In the genomic region with DNA sequence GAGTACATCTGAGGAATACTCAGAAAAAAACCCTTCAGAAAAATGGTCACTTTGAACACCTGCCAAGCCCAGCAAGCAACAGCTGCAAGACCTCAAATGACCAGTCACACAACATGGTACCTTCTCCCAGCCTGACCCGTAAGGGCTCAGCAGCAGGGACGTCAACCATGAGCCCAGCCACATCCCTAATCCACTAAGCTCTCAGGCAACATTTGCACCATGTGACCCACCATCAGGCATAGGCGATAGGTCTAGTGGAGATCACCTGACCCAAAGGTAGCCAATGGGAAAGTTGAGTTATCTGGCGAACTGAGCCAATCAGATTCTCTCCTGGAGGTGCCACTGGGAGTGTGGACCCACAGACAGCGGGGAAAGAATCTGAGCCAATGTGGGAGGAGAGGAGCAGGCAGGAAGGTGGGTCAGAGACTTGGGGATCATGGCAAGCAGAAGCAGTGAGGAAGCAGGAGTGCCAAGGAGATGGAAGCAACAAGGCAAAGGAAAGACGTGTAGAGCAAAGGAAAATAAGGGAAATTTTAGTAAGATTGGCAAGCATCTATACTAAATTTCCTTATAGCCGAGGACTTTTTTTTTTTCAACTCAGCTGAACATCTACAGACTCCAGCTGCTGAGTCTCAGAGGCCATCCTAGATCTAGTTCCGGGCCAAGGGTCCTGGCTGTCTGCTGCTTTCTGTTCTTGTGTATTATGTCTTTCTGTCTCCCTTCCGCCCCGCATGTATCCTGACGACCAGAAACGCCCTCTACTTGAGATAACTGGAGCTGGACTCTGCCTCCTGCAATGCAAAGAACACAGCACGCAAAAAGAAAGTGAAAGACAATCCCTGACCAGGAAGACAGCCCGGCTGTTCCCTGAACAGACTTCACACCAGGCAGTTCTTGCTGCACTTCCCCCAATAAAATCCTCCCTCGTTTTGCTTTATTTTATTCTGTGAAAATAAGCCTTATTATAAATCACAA, we compare ENCODE assay signal across 9 cellular contexts. TPM values are rescaled to one million over a fixed set of nuclear protein-coding genes. Genes with fewer than 3 reads are reported as not detected.
A peak's percentile ranks its signal among the peaks of the same experiment; 100 is the strongest.
DNase-seq lines count a peak whose midpoint lies in the region; ATAC-seq, FAIRE-seq and TF ChIP-seq lines count a peak whose summit lies in the region.
"Had no signal": no experiment of that assay in that cellular context is flagged by ENCODE, and none has a peak within 500 bp of the region (broad histone marks: within the 10 kb centered on the region; RNA-seq: fewer than 3 reads in every experiment).

No MANE protein-coding gene starts in this region.

- CTCF ChIA-PET in Caco-2 (lab: Charles Lee), result interaction anchor here (1.2 kb wide), 1 partner anchor 95 kb away, joined by 3 read pairs; no protein-coding TSS in a partner anchor

- H3K36me3 Mint-ChIP-seq in Caco-2 (ENCODE audit: insufficient read depth, unreplicated experiment) (peaks cover 40% of the 10 kb centered on the region), GM23338 (ENCODE audit: low read depth) (peaks cover 43% of the 10 kb centered on the region), nephron (ENCODE audit: low read depth) (no peaks in the 10 kb centered on the region)

- peaks cover 11% of the 10 kb centered on the region for H3K79me2 ChIP-seq in GM23338 (replicated peaks; ENCODE audit: insufficient read depth)

- H3K4me1 Mint-ChIP-seq in Caco-2 (ENCODE audit: low read depth, unreplicated experiment) (peaks cover 41% of the 10 kb centered on the region), GM23338 (no peaks in the 10 kb centered on the region), nephron (peaks cover 18% of the 10 kb centered on the region)

- H3K9me3 ChIP-seq in Caco-2, result no peaks in the 10 kb centered on the region

- H3K9me3 Mint-ChIP-seq in Caco-2 (ENCODE audit: unreplicated experiment) (peaks cover 35% of the 10 kb centered on the region), GM23338 (peaks cover 15% of the 10 kb centered on the region), nephron (peaks cover 8% of the 10 kb centered on the region)

- H3K27ac Mint-ChIP-seq in Caco-2 (ENCODE audit: unreplicated experiment) (peak overlapping the region; percentile 92), GM23338 (peak overlapping the region; percentile 43; the same call in 1 of the 2 replicates), nephron (peak overlapping the region; percentile 79 to 97 (median 95))

- intact Hi-C loops in Caco-2 (cut with micrococcal nuclease; ENCODE audit: unreplicated experiment), result loop anchor here (1.0 kb wide), 1 partner anchor 95 kb away; no protein-coding TSS in a partner anchor

- H3K27ac ChIP-seq in GM23338 (ENCODE audit: low read depth), result 0 out of 2 replicates have a peak overlapping the region, but pooled peaks have one; percentile 57
- H3K27ac ChIP-seq: SK-N-MC had no signal

- H4K20me1 ChIP-seq in GM23338 (replicated peaks; ENCODE audit: insufficient read depth), result 0 out of 2 replicates have a peak, but pooled peaks cover 2% of the 10 kb centered on the region

- peak overlapping the region; percentile 22 for H3K4me3 ChIP-seq in Caco-2 (ENCODE audit: low read depth, low read length)
- H3K4me3 ChIP-seq in GM23338, result no peak overlapping the region
- no peak overlapping the region for H3K4me3 ChIP-seq in epithelial cell of esophagus (ENCODE audit: low read length)
- H3K4me3 ChIP-seq: SK-N-MC had no signal

- H3K4me1 ChIP-seq in Caco-2 (peaks cover 23% of the 10 kb centered on the region), GM23338 (ENCODE audit: insufficient read depth) (no peaks in the 10 kb centered on the region)

- no peak for ATAC-seq in GM23338
- no peak for ATAC-seq in HG03095 (IDR thresholded peaks at IDR 0.05; ENCODE audit: unreplicated experiment)
- no peak for ATAC-seq in GM19328 (IDR thresholded peaks at IDR 0.05; ENCODE audit: unreplicated experiment)

- TSS peak; percentile 95 for BruUV-seq in Caco-2 (replicated peaks; lab: Mats Ljungman, UMichigan)

- H3K27me3 Mint-ChIP-seq in Caco-2 (ENCODE audit: insufficient read depth, unreplicated experiment) (no peaks in the 10 kb centered on the region), GM23338 (ENCODE audit: insufficient read depth, low read depth, poor library complexity) (peaks cover 3% of the 10 kb centered on the region), nephron (ENCODE audit: low read depth) (no peaks in the 10 kb centered on the region)

- H2AFZ ChIP-seq in GM23338, result no peak overlapping the region

- FAIRE-seq in D721Med (lab: Jason Lieb, UNC), result no peak

- POLR2A ChIA-PET in Caco-2 (lab: Charles Lee), result interaction anchor here (0.7 to 1.1 kb wide), 2 partner anchors 10 to 53 kb away, joined by 3 to 4 read pairs; no protein-coding TSS in a partner anchor

- H3K9me2 ChIP-seq in GM23338 (ENCODE audit: insufficient read depth), result no peaks in the 10 kb centered on the region

- in situ Hi-C loops in SK-MEL-5 (cut with HindIII; ENCODE audit: low pct_unique_long_range_greater_than_20kb, low sequenced_read_pairs), result no loop called here

- peaks cover 5% of the 10 kb centered on the region; the same call in 1 of the 2 replicates for H3F3A ChIP-seq in GM23338 (replicated peaks; ENCODE audit: low read depth)

- H3K36me3 ChIP-seq in Caco-2 (ENCODE audit: control insufficient read depth, insufficient read depth, low read length) (no peaks in the 10 kb centered on the region; the same call in 1 of the 2 replicates), GM23338 (ENCODE audit: insufficient read depth) (peaks cover 19% of the 10 kb centered on the region)

- TF ChIP-seq CTCF in Caco-2 (IDR thresholded peaks at IDR 0.05; ENCODE audit: insufficient read depth in 1 of 2, low read depth in 1 of 2, low read length in 1 of 2, severe bottlenecking in 1 of 2, unreplicated experiment in 1 of 2) (peak in 1 of 2 experiments; percentile 29), GM23338 (conservative IDR thresholded peaks at IDR 0.05; ENCODE audit: low read depth in 2 of 2) (no peak), epithelial cell of esophagus (IDR thresholded peaks at IDR 0.05; ENCODE audit: insufficient read depth, low read depth, low read length, missing control alignments) (peak; percentile 16), nephron (IDR thresholded peaks at IDR 0.05; ENCODE audit: unreplicated experiment in 3 of 3) (no peak), D721Med (IDR thresholded peaks at IDR 0.05; ENCODE audit: insufficient read depth, missing control alignments) (no peak)

- peak overlapping the region; percentile 79 for H3K4me3 Mint-ChIP-seq in Caco-2 (ENCODE audit: unreplicated experiment)
- H3K4me3 Mint-ChIP-seq in GM23338, result no peak overlapping the region
- peak overlapping the region in 2 of 3 experiments; percentile 62 to 63 for H3K4me3 Mint-ChIP-seq in nephron

- no peak overlapping the region for H3K4me2 ChIP-seq in GM23338

- DNase-seq in Caco-2 (peak; percentile 77 to 87), GM23338 (ENCODE audit: low spot score) (no peak), SK-MEL-5 (ENCODE audit: low read depth, low spot score) (peak; percentile 45), epithelial cell of esophagus (ENCODE audit: low read depth) (no peak), D721Med (ENCODE audit: insufficient read length, low spot score) (no peak)

- H3K27me3 ChIP-seq in Caco-2 (replicated peaks; ENCODE audit: control insufficient read depth, insufficient read depth, low read length), result no peaks in the 10 kb centered on the region
- H3K27me3 ChIP-seq in GM23338 (ENCODE audit: insufficient read depth), result no peaks in the 10 kb centered on the region

TF ChIP-seq in GM23338, 12 proteins besides CTCF, POLR2A, EP300 and RAD21 (continues in another document):
- TF ChIP-seq STAT1 (IDR thresholded peaks at IDR 0.05; ENCODE audit: unreplicated experiment) (no peak), REST (IDR thresholded peaks at IDR 0.05; ENCODE audit: unreplicated experiment) (no peak)

RNA-seq across cellular contexts. Expression of gene PLAAT2, which starts 11.0 kb away (rescaled TPM):
- total RNA-seq in Caco-2 (2022), result 1.2 TPM in 1 of 2 replicates, not detected in the other
- total RNA-seq in GM23338 (2014; rRNA removed; shearing (Covaris generic)), result 0.66 TPM in 1 of 2 replicates, not detected in the other
- 0.42 and 0.78 TPM in 2 replicates for polyA plus RNA-seq in GM23338 (2016; fragmentation: Nextera tagmentation; extraction: Ambion mirVana)
- total RNA-seq in SK-MEL-5 (2014; rRNA removed; shearing (Covaris generic)), result not detected in 2 replicates
- polyA plus RNA-seq in SK-MEL-5 (2015; cell fraction: cytosol; rRNA removed), result not detected in 2 replicates
- polyA plus RNA-seq in SK-MEL-5 (2015; cell fraction: nucleus; rRNA removed), result 0.75 TPM in 1 of 2 replicates, not detected in the other

RNA-seq across cellular contexts. Expression of gene PLAAT4, which starts 37.6 kb away (rescaled TPM):
- 1.2 TPM in 2 replicates for total RNA-seq in Caco-2 (2022)
- total RNA-seq in GM23338 (2014; rRNA removed; shearing (Covaris generic)), result 0.69 and 3.3 TPM in 2 replicates
- 4.6 and 5.0 TPM in 2 replicates for polyA plus RNA-seq in GM23338 (2016; fragmentation: Nextera tagmentation; extraction: Ambion mirVana)
- not detected in 2 replicates for total RNA-seq in SK-MEL-5 (2014; rRNA removed; shearing (Covaris generic))
- polyA plus RNA-seq in SK-MEL-5 (2015; cell fraction: cytosol; rRNA removed), result 0.55 and 3.0 TPM in 2 replicates
- not detected in 2 replicates for polyA plus RNA-seq in SK-MEL-5 (2015; cell fraction: nucleus; rRNA removed)

RNA-seq across cellular contexts. Expression of gene PLAAT3, which starts 40.1 kb away (rescaled TPM):
- total RNA-seq in Caco-2 (2022), result 50.9 and 57.9 TPM in 2 replicates
- total RNA-seq in GM23338 (2014; rRNA removed; shearing (Covaris generic)), result 61.1 and 63.2 TPM in 2 replicates
- polyA plus RNA-seq in GM23338 (2016; fragmentation: Nextera tagmentation; extraction: Ambion mirVana), result 239 and 262 TPM in 2 replicates
- 3.5 and 4.6 TPM in 2 replicates for total RNA-seq in SK-MEL-5 (2014; rRNA removed; shearing (Covaris generic))
- 8.6 and 9.8 TPM in 2 replicates for polyA plus RNA-seq in SK-MEL-5 (2015; cell fraction: cytosol; rRNA removed)
- 2.1 and 2.6 TPM in 2 replicates for polyA plus RNA-seq in SK-MEL-5 (2015; cell fraction: nucleus; rRNA removed)

Comparison
In these comparisons a context has a peak if more than half of its experiments do, and no peak if none do; other contexts are left out.
1. DNase-seq: peak in Caco-2 (2 of 2) and SK-MEL-5 (single experiment); none in GM23338 (single experiment), epithelial cell of esophagus (single experiment) and D721Med (single experiment).
2. H3K27ac Mint-ChIP-seq: peak in every context shown above with its lines; median percentile 95 in nephron; 92 in Caco-2; 43 in GM23338.